ENCODE assay signal across 17 cellular contexts in genomic region chr9:105047652-105048031, GRCh38.
DNase-seq lines count a peak whose midpoint lies in the region; ATAC-seq and TF ChIP-seq lines count a peak whose summit lies in the region.
"Had no signal": no experiment of that assay in that cellular context is flagged by ENCODE, and none has a peak within 500 bp of the region (broad histone marks: within the 10 kb centered on the region; RNA-seq: fewer than 3 reads in every experiment).

No MANE protein-coding gene starts in this region.

- TF ChIP-seq CTCF in mammary epithelial cell (conservative IDR thresholded peaks at IDR 0.05 in 1 of 2, IDR thresholded peaks at IDR 0.05 in 1 of 2; ENCODE audit: extremely low read depth in 1 of 2, insufficient read depth in 1 of 2, low read depth in 1 of 2, low read length in 2 of 2) (no peak), breast epithelium (IDR thresholded peaks at IDR 0.05) (no peak), smooth muscle cell (IDR thresholded peaks at IDR 0.05; ENCODE audit: borderline replicate concordance, insufficient read depth, poor library complexity, severe bottlenecking) (no peak)

- H3K9ac ChIP-seq in mammary epithelial cell (ENCODE audit: insufficient read depth, low read length) = no peak overlapping the region
- H3K9ac ChIP-seq in smooth muscle cell (ENCODE audit: low read depth) = no peak overlapping the region
- H3K9ac ChIP-seq: BLaER1 treated with 17β-estradiol and CSF1 and Interleukin-3, amounts not matched to agents 10 nM and 100 nM had no signal

- H3K4me3 ChIP-seq in mammary epithelial cell (replicated peaks in 1 of 3; ENCODE audit: insufficient read depth in 1 of 3, low read depth in 2 of 3, low read length in 3 of 3) (no peak overlapping the region), breast epithelium (no peak overlapping the region), smooth muscle cell (no peak overlapping the region)
- H3K4me3 ChIP-seq: BLaER1 treated with 17β-estradiol and CSF1 and Interleukin-3, amounts not matched to agents 10 nM and 100 nM; PC-9; SJSA1 had no signal

- H3K27me3 Mint-ChIP-seq in T-helper 17 cell (no peaks in the 10 kb centered on the region), immature natural killer cell (ENCODE audit: low read depth in 3 of 3) (peaks cover 3 to 7% (median 5%) of the 10 kb centered on the region in 3 donors)

- no peaks in the 10 kb centered on the region for H3K79me2 ChIP-seq in mammary epithelial cell (ENCODE audit: insufficient read depth, low read length)
- no peaks in the 10 kb centered on the region for H3K79me2 ChIP-seq in smooth muscle cell (ENCODE audit: low read depth)

- H3K27ac ChIP-seq in mammary epithelial cell (ENCODE audit: insufficient read depth, low read depth, low read length) (no peak overlapping the region), breast epithelium (no peak overlapping the region), smooth muscle cell (ENCODE audit: low read depth) (peak overlapping the region; percentile 17)
- H3K27ac ChIP-seq: BLaER1 treated with 17β-estradiol and CSF1 and Interleukin-3, amounts not matched to agents 10 nM and 100 nM; PC-9; SJSA1 had no signal

- no peaks in the 10 kb centered on the region for H3F3A ChIP-seq in smooth muscle cell (ENCODE audit: low read depth)

- no peaks in the 10 kb centered on the region for H3K36me3 Mint-ChIP-seq in T-helper 17 cell (ENCODE audit: low read depth)
- H3K36me3 Mint-ChIP-seq in immature natural killer cell = no peaks in the 10 kb centered on the region

- H3K9me3 Mint-ChIP-seq in immature natural killer cell = no peaks in the 10 kb centered on the region
- H3K9me3 Mint-ChIP-seq: H9 had no signal

- H4K20me1 ChIP-seq in mammary epithelial cell (ENCODE audit: insufficient read depth, low read length) (no peaks in the 10 kb centered on the region), smooth muscle cell (ENCODE audit: low read depth) (no peaks in the 10 kb centered on the region)
- H4K20me1 ChIP-seq: BLaER1 treated with 17β-estradiol and CSF1 and Interleukin-3, amounts not matched to agents 10 nM and 100 nM had no signal

- ATAC-seq in T-helper 17 cell = no peak

- DNase-seq in mammary epithelial cell (peak; percentile 36), breast epithelium (ENCODE audit: low spot score in 2 of 2) (no peak), T-helper 17 cell (no peak), glomerular visceral epithelial cell (ENCODE audit: extremely low spot score) (peak; percentile 57), smooth muscle cell (lab: John Stamatoyannopoulos, UW; ENCODE audit: unreplicated experiment) (no peak), Ammon's horn (ENCODE audit: low spot score) (no peak), HPDE6-E6E7 (ENCODE audit: extremely low spot score) (no peak), immature natural killer cell (no peak)
- DNase-seq: 8988T, DMS 273 treated with DMSO at 0.1 percent for 48 hours, EL, H9, Karpas-422, NCI-H187 treated with DMSO at 0.1 percent for 48 hours, PC-9 had no signal

- CTCF ChIA-PET in mammary epithelial cell (lab: Charles Lee; ENCODE audit: low non-redundant PET) = no interaction called here

- H3K4me1 ChIP-seq in mammary epithelial cell (ENCODE audit: insufficient read depth, low read length) (peaks cover 8% of the 10 kb centered on the region), breast epithelium (no peaks in the 10 kb centered on the region), smooth muscle cell (ENCODE audit: low read depth) (peaks cover 6% of the 10 kb centered on the region)

- BruUV-seq in mammary epithelial cell (replicated peaks; lab: Mats Ljungman, UMichigan) = no TSS peak

- no peaks in the 10 kb centered on the region for H3K27me3 ChIP-seq in mammary epithelial cell (ENCODE audit: insufficient read depth, low read length)
- no peaks in the 10 kb centered on the region for H3K27me3 ChIP-seq in breast epithelium
- no peaks in the 10 kb centered on the region for H3K27me3 ChIP-seq in smooth muscle cell (ENCODE audit: low read depth)
- H3K27me3 ChIP-seq: BLaER1 treated with 17β-estradiol and CSF1 and Interleukin-3, amounts not matched to agents 10 nM and 100 nM; SJSA1 had no signal

- H3K9me3 ChIP-seq in mammary epithelial cell (replicated peaks; ENCODE audit: insufficient read depth, low read length) (no peaks in the 10 kb centered on the region), breast epithelium (no peaks in the 10 kb centered on the region), T-helper 17 cell (ENCODE audit: control insufficient read depth, low read length, poor library complexity, severe bottlenecking) (no peaks in the 10 kb centered on the region), smooth muscle cell (replicated peaks; ENCODE audit: low read depth) (no peaks in the 10 kb centered on the region)
- H3K9me3 ChIP-seq: BLaER1 treated with 17β-estradiol and CSF1 and Interleukin-3, amounts not matched to agents 10 nM and 100 nM; SJSA1 had no signal

- WGBS in mammary epithelial cell (ENCODE audit: low coverage, missing lambda C conversion rate) = 88% methylated on average over 3 of the region's 3 CpGs
- 77% methylated on average over 3 of the region's 3 CpGs for WGBS in smooth muscle cell (ENCODE audit: low lambda C conversion rate)

- peak overlapping the region; percentile 6 for H3K27ac Mint-ChIP-seq in T-helper 17 cell
- H3K27ac Mint-ChIP-seq in immature natural killer cell = no peak overlapping the region

- in situ Hi-C loops in mammary epithelial cell (cut with MboI; ENCODE audit: low sequenced_read_pairs in 2 of 2) = no loop called here

- intact Hi-C loops in mammary epithelial cell (cut with micrococcal nuclease) (no loop called here), breast epithelium (cut with DNase I; ENCODE audit: low total_unique reads) (no loop called here)

- dilution Hi-C loops in mammary epithelial cell (cut with HindIII; ENCODE audit: low sequenced_read_pairs) = no loop called here

- no peak overlapping the region for H3K4me3 Mint-ChIP-seq in T-helper 17 cell
- H3K4me3 Mint-ChIP-seq in immature natural killer cell = no peak overlapping the region
- H3K4me3 Mint-ChIP-seq: H9 had no signal

- TF ChIP-seq POLR2A in breast epithelium (IDR thresholded peaks at IDR 0.05) = no peak

- H3K4me2 ChIP-seq in mammary epithelial cell (ENCODE audit: insufficient read depth, low read depth, low read length) = no peak overlapping the region
- no peak overlapping the region for H3K4me2 ChIP-seq in smooth muscle cell
- H3K4me2 ChIP-seq: PC-9 had no signal

- H3K36me3 ChIP-seq in mammary epithelial cell (ENCODE audit: insufficient read depth, low read length) (no peaks in the 10 kb centered on the region), breast epithelium (no peaks in the 10 kb centered on the region), smooth muscle cell (ENCODE audit: low read depth) (no peaks in the 10 kb centered on the region)
- H3K36me3 ChIP-seq: BLaER1 treated with 17β-estradiol and CSF1 and Interleukin-3, amounts not matched to agents 10 nM and 100 nM; SJSA1 had no signal

- H2AFZ ChIP-seq in mammary epithelial cell (ENCODE audit: low read depth, low read length) = no peak overlapping the region
- no peak overlapping the region for H2AFZ ChIP-seq in smooth muscle cell (ENCODE audit: low read depth)
- H2AFZ ChIP-seq: PC-9 had no signal

- H3K4me1 Mint-ChIP-seq in T-helper 17 cell = peaks cover 18% of the 10 kb centered on the region
- no peaks in the 10 kb centered on the region for H3K4me1 Mint-ChIP-seq in immature natural killer cell

Comparison
In these comparisons a context has a peak if more than half of its experiments do, and no peak if none do; other contexts are left out.
1. DNase-seq: peak in mammary epithelial cell (single experiment) and glomerular visceral epithelial cell (single experiment); none in breast epithelium (0 of 2), T-helper 17 cell (0 of 3), smooth muscle cell (single experiment), Ammon's horn (single experiment), HPDE6-E6E7 (single experiment) and immature natural killer cell (0 of 3).